ENCODE assay signal across 19 cellular contexts in the genomic region with DNA sequence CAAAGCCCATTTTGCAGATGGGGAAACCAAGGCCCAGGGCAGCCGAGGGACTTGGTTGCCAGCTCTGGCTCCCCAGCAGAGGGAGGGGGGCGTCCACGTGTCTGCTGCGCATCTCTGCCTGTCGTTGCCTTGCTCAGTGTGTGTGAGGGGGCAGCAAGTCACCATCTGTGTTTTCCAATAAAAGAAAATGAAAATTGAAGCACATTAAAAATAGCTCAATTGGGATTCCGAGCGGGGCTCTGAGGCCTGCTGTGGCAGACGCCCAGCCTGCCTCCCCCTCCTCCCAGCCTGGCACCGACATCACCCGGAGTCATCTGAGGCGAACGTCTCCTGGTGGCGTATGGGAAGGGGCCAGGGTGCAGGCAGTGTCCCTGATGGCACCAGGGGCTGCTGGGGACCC.
"Had no signal": no experiment of that assay in that cellular context is flagged by ENCODE, and none has a peak within 500 bp of the region (broad histone marks: within the 10 kb centered on the region; RNA-seq: fewer than 3 reads in every experiment).

No MANE protein-coding gene starts in this region.

- H3K27me3 Mint-ChIP-seq: activated naive CD4-positive, alpha-beta T cell treated with anti-CD3 and anti-CD28 coated beads, Interleukin-2, amount 10 ng/mL, durations not matched to agents 7 days and 5 days had no signal

- H3K4me1 ChIP-seq: prostate gland, right atrium auricular region, transverse colon, uterus had no signal

- H3K4me1 Mint-ChIP-seq: activated naive CD4-positive, alpha-beta T cell treated with anti-CD3 and anti-CD28 coated beads, Interleukin-2, amount 10 ng/mL, durations not matched to agents 7 days and 5 days had no signal

- H3K36me3 Mint-ChIP-seq: activated naive CD4-positive, alpha-beta T cell treated with anti-CD3 and anti-CD28 coated beads, Interleukin-2, amount 10 ng/mL, durations not matched to agents 7 days and 5 days had no signal

- H3K4me2 ChIP-seq: hepatocyte had no signal

- H3K27ac Mint-ChIP-seq: activated naive CD4-positive, alpha-beta T cell treated with anti-CD3 and anti-CD28 coated beads, Interleukin-2, amount 10 ng/mL, durations not matched to agents 7 days and 5 days; T-helper 1 cell treated with Interleukin-12 subunit alpha and Interleukin-12 subunit beta and Interleukin-4 antibody, amounts not matched to agents 30 μg/mL and 1 μg/mL, for 36 hours had no signal

- H3K4me3 Mint-ChIP-seq: activated naive CD4-positive, alpha-beta T cell treated with anti-CD3 and anti-CD28 coated beads, Interleukin-2, amount 10 ng/mL, durations not matched to agents 7 days and 5 days; T-helper 1 cell treated with Interleukin-12 subunit alpha and Interleukin-12 subunit beta and Interleukin-4 antibody, amounts not matched to agents 30 μg/mL and 1 μg/mL, for 36 hours had no signal

- H3K4me3 ChIP-seq: hepatocyte, prostate gland, right atrium auricular region, transverse colon, uterus had no signal

- H3K9me3 ChIP-seq: prostate gland, right atrium auricular region, transverse colon, uterus had no signal

- DNase-seq: activated CD4-positive, alpha-beta T cell treated with anti-CD3 and anti-CD28 coated beads for 1 hour; activated CD8-positive, alpha-beta memory T cell treated with anti-CD3 and anti-CD28 coated beads for 24 hours; activated CD8-positive, alpha-beta memory T cell treated with anti-CD3 and anti-CD28 coated beads, Interleukin-2, amount 50 U/mL, for 48 hours; activated effector memory CD4-positive, alpha-beta T cell treated with Interleukin-2 at 50 U/mL for 16 hours; activated naive CD4-positive, alpha-beta T cell treated with anti-CD3 and anti-CD28 coated beads, Interleukin-2, amount 10 ng/mL, durations not matched to agents 7 days and 5 days; activated T-cell treated with anti-CD3 and anti-CD28 coated beads, Interleukin-2, amount 50 U/mL, for 48 hours; midbrain; stimulated activated CD4-positive, alpha-beta T cell treated with anti-CD3 and anti-CD28 coated beads, Interleukin-12 subunit alpha, Interleukin-12 subunit beta, amount 100 ng/mL, for 4 hours; stimulated activated CD4-positive, alpha-beta T cell treated with anti-CD3 and anti-CD28 coated beads, Interleukin-1b, Interleukin-23, amount 100 ng/mL, for 48 hours; stimulated activated CD8-positive, alpha-beta memory T cell treated with anti-CD3 and anti-CD28 coated beads, Interleukin-4, amount 100 ng/mL, for 48 hours; stimulated activated naive CD4-positive, alpha-beta T cell; transverse colon; uterus had no signal

- H2AFZ ChIP-seq: hepatocyte had no signal

- H3K27me3 ChIP-seq: hepatocyte, right atrium auricular region, transverse colon, uterus had no signal

- H3K9me3 Mint-ChIP-seq: activated naive CD4-positive, alpha-beta T cell treated with anti-CD3 and anti-CD28 coated beads, Interleukin-2, amount 10 ng/mL, durations not matched to agents 7 days and 5 days; T-helper 1 cell treated with Interleukin-12 subunit alpha and Interleukin-12 subunit beta and Interleukin-4 antibody, amounts not matched to agents 30 μg/mL and 1 μg/mL, for 36 hours had no signal

- ATAC-seq: left lobe of liver had no signal

- H3K36me3 ChIP-seq: prostate gland, right atrium auricular region, transverse colon, uterus had no signal

- H3K27ac ChIP-seq: hepatocyte, prostate gland, right atrium auricular region, transverse colon, uterus, VCaP had no signal
